In genomic region chr1:16180291-16180824, GRCh38 we compare ENCODE assay signal across 15 cellular contexts. TPM values are rescaled to one million over a fixed set of nuclear protein-coding genes. Genes with fewer than 3 reads are reported as not detected.
A peak's percentile ranks its signal among the peaks of the same experiment; 100 is the strongest.
DNase-seq lines count a peak whose midpoint lies in the region; ATAC-seq and TF ChIP-seq lines count a peak whose summit lies in the region.
"Had no signal": no experiment of that assay in that cellular context is flagged by ENCODE, and none has a peak within 500 bp of the region (broad histone marks: within the 10 kb centered on the region; RNA-seq: fewer than 3 reads in every experiment).

No MANE protein-coding gene starts in this region.

- peaks cover 0 to 6% of the 10 kb centered on the region in 2 donors for H3K4me1 Mint-ChIP-seq in natural killer cell

- intact Hi-C loops in head of caudate nucleus (cut with DNase I) (no loop called here), natural killer cell (cut with micrococcal nuclease) (no loop called here)

- in situ Hi-C loops in Caki2 (cut with HindIII; ENCODE audit: low pct_unique_long_range_greater_than_20kb, low sequenced_read_pairs) = no loop called here

- ATAC-seq in HG03521 (IDR thresholded peaks at IDR 0.05; ENCODE audit: unreplicated experiment) (no peak), natural killer cell (no peak)

- H3K9ac ChIP-seq in fibroblast of lung (ENCODE audit: insufficient read depth, low read length) = no peak overlapping the region
- H3K9ac ChIP-seq: parathyroid adenoma had no signal

- H3K4me3 ChIP-seq in fibroblast of lung (replicated peaks in 1 of 4; ENCODE audit: control extremely low read depth in 1 of 4, insufficient read depth in 1 of 4, low read depth in 3 of 4, low read length in 4 of 4) (no peak overlapping the region), skeletal muscle cell (ENCODE audit: low read depth, low read length) (no peak overlapping the region)
- H3K4me3 ChIP-seq: adrenal gland had no signal

- no peak overlapping the region for H3K27ac Mint-ChIP-seq in natural killer cell

- H3K79me2 ChIP-seq in fibroblast of lung (ENCODE audit: control insufficient read depth, insufficient read depth, low read length) = no peaks in the 10 kb centered on the region
- H3K79me2 ChIP-seq: parathyroid adenoma had no signal

- H2AFZ ChIP-seq in fibroblast of lung (ENCODE audit: low read length) = no peak overlapping the region
- H2AFZ ChIP-seq: parathyroid adenoma had no signal

- H3K9me3 ChIP-seq in fibroblast of lung (ENCODE audit: control insufficient read depth, insufficient read depth, low read depth, low read length) = no peaks in the 10 kb centered on the region
- H3K9me3 ChIP-seq: adrenal gland had no signal

- DNase-seq in Caki2 (ENCODE audit: low read depth) (peak; percentile 50), RPMI7951 (ENCODE audit: low read depth) (peak; percentile 61), fibroblast of lung (ENCODE audit: low read depth in 2 of 2) (peak in 1 of 2 donors; percentile 73), skeletal muscle cell (ENCODE audit: low read depth) (peak; percentile 34), ecto neural progenitor cell (ENCODE audit: low spot score) (no peak), head of caudate nucleus (no peak), natural killer cell (no peak)
- DNase-seq: activated CD8-positive, alpha-beta memory T cell treated with anti-CD3 and anti-CD28 coated beads, Interleukin-2, amount 50 U/mL, for 4 hours; adrenal gland; GF-D8; NCI-H526 treated with DMSO at 0.1 percent for 48 hours; WERI-Rb-1 had no signal

- H3K4me2 ChIP-seq in fibroblast of lung (ENCODE audit: extremely low read depth, insufficient read depth, low read length) = no peak overlapping the region

- peak overlapping the region; percentile 78 for H3K27ac ChIP-seq in fibroblast of lung (ENCODE audit: insufficient read depth, low read length)
- H3K27ac ChIP-seq: WERI-Rb-1 had no signal

- peaks cover 46% of the 10 kb centered on the region for H3K4me1 ChIP-seq in fibroblast of lung (ENCODE audit: control insufficient read depth, extremely low read depth, insufficient read depth, low read length)

- H3K27me3 Mint-ChIP-seq in natural killer cell (ENCODE audit: low read depth in 2 of 2) = peaks cover 9 to 18% of the 10 kb centered on the region in 2 donors

- no peaks in the 10 kb centered on the region for H3K9me3 Mint-ChIP-seq in natural killer cell

- no peak overlapping the region for H3K4me3 Mint-ChIP-seq in natural killer cell
- H3K4me3 Mint-ChIP-seq: CD14-positive monocyte had no signal

- no peaks in the 10 kb centered on the region for H3K36me3 Mint-ChIP-seq in natural killer cell
- H3K36me3 Mint-ChIP-seq: CD14-positive monocyte had no signal

- no peaks in the 10 kb centered on the region for H3K27me3 ChIP-seq in fibroblast of lung (ENCODE audit: control insufficient read depth, insufficient read depth, low read length)
- H3K27me3 ChIP-seq: adrenal gland had no signal

- TF ChIP-seq CTCF in fibroblast of lung (conservative IDR thresholded peaks at IDR 0.05 in 1 of 2, IDR thresholded peaks at IDR 0.05 in 1 of 2; ENCODE audit: low read depth in 1 of 2, low read length in 2 of 2) (no peak), natural killer cell (IDR thresholded peaks at IDR 0.05) (no peak)

- H4K20me1 ChIP-seq in fibroblast of lung (ENCODE audit: control insufficient read depth, extremely low read depth, insufficient read depth, low read length) = no peaks in the 10 kb centered on the region

- H3K36me3 ChIP-seq in fibroblast of lung (ENCODE audit: control insufficient read depth, insufficient read depth, low read length) = no peaks in the 10 kb centered on the region
- H3K36me3 ChIP-seq: adrenal gland, WERI-Rb-1 had no signal

RNA-seq across cellular contexts. Expression of gene EPHA2, which starts 24.5 kb away (rescaled TPM):
- 64.0 and 81.3 TPM in 2 replicates for total RNA-seq in Caki2 (2014; rRNA removed; shearing (Covaris generic); ENCODE audit: low replicate concordance)
- 47.1 and 53.4 TPM in 2 replicates for total RNA-seq in RPMI7951 (2014; rRNA removed; shearing (Covaris generic))
- total RNA-seq in fibroblast of lung = 21.1 and 24.6 TPM in 2 replicates
- polyA plus RNA-seq in fibroblast of lung = 9.8 and 22.6 TPM in 2 replicates
- 11.0 and 26.4 TPM in 2 replicates for polyA plus RNA-seq in fibroblast of lung (2012)
- polyA minus RNA-seq in fibroblast of lung (ENCODE audit: low replicate concordance) = 46.5 and 99.3 TPM in 2 replicates
- under 1 TPM in 1 of 3 donors, not detected in 2; 0.13 TPM for total RNA-seq in natural killer cell
- polyA plus RNA-seq: CD14-positive monocyte had no signal

RNA-seq across cellular contexts. Expression of gene ARHGEF19, which starts 32.1 kb away (rescaled TPM):
- 26.2 and 26.4 TPM in 2 replicates for total RNA-seq in Caki2 (2014; rRNA removed; shearing (Covaris generic); ENCODE audit: low replicate concordance)
- 8.3 and 10.7 TPM in 2 replicates for total RNA-seq in RPMI7951 (2014; rRNA removed; shearing (Covaris generic))
- 3.3 and 3.6 TPM in 2 replicates for total RNA-seq in fibroblast of lung
- 2.5 and 3.3 TPM in 2 replicates for polyA plus RNA-seq in fibroblast of lung
- polyA plus RNA-seq in fibroblast of lung (2012) = 4.9 and 5.1 TPM in 2 replicates
- polyA minus RNA-seq in fibroblast of lung (ENCODE audit: low replicate concordance) = 6.9 and 7.3 TPM in 2 replicates
- 10 to 100 TPM; 14.6 to 18.9 (median 15.8) TPM for total RNA-seq in natural killer cell

RNA-seq across cellular contexts. Expression of gene CPLANE2, which starts 56.6 kb away (rescaled TPM):
- 6.4 and 7.3 TPM in 2 replicates for total RNA-seq in Caki2 (2014; rRNA removed; shearing (Covaris generic); ENCODE audit: low replicate concordance)
- 2.4 and 6.5 TPM in 2 replicates for total RNA-seq in RPMI7951 (2014; rRNA removed; shearing (Covaris generic))
- total RNA-seq in fibroblast of lung = 12.1 and 19.2 TPM in 2 replicates
- polyA plus RNA-seq in fibroblast of lung = 2.4 and 4.0 TPM in 2 replicates
- polyA plus RNA-seq in fibroblast of lung (2012) = 5.6 and 5.8 TPM in 2 replicates
- polyA minus RNA-seq in fibroblast of lung (ENCODE audit: low replicate concordance) = 3.4 and 7.7 TPM in 2 replicates
- total RNA-seq in natural killer cell = 10 to 100 TPM in 1 of 3 donors, 1 to 10 TPM in 2; 7.6 to 10.8 (median 8.3) TPM

Comparison
In these comparisons a context has a peak if more than half of its experiments do, and no peak if none do; other contexts are left out.
1. DNase-seq: peak in Caki2 (single experiment), RPMI7951 (single experiment) and skeletal muscle cell (single experiment); none in ecto neural progenitor cell (single experiment), head of caudate nucleus (0 of 42) and natural killer cell (single experiment).
2. RNA of gene EPHA2, which starts 24.5 kb away (total RNA-seq): 64.0 to 81.3 TPM in Caki2, 47.1 to 53.4 TPM in RPMI7951 and 21.1 to 24.6 TPM in fibroblast of lung; 0.13 TPM in natural killer cell; every median in the first group is over 10 times any median in the second.